1 cellular context compared by ENCODE assay signal in the genomic region with DNA sequence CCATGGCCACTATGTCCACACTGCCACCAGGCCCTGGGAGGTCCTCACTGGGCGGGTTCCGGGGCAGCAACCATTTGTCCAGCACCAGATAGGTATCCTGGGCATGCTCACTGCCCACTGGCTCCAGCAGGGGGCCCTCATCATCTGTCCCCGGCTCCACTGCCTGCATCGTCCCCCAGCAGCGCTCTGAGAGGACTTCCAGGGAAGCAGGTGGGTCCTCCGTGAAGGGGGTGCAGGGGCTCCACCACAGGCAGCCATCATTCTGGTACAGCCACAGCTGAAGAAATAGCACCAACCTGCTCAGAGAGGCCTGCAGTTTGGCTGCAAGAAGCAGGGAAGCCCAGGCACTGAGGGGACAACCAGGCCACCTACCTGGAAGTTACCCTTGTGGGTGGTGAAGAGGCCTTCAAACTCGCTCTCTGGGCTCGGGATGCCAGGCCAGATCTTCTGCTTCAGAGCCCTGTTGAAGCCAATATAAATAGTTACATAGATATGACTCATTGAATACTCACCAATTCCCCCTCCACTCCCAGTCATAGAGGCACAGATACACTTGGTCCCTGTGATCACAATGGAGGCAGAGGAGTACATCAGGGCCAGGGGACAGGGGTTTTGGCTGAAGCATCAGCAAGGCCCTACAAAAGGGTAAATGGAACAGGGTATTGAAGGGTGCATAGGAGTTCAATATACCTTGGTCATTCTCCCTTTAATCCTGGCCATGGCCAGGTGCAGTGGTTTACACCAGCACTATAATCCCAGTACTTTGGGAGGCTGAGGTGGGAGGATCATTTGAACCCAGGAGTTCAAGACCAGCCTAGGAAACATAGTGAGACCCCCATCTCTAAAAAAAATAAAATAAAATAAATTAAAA.
TF ChIP-seq lines count a peak whose summit lies in the region.

No MANE protein-coding gene starts in this region.

TF ChIP-seq in HEK293, 187 proteins besides CTCF, POLR2A, EP300 and RAD21 (continued from another document):
- TF ChIP-seq ZNF24 (tag by site-specific recombination; IDR thresholded peaks at IDR 0.05), result no peak
- TF ChIP-seq ZBTB20 (tag by site-specific recombination; IDR thresholded peaks at IDR 0.05), result no peak; the same call in 1 of the 2 replicates
- TF ChIP-seq GLIS1 (tag by site-specific recombination; IDR thresholded peaks at IDR 0.05), result peak; percentile 52
- TF ChIP-seq ZNF658 (tag by site-specific recombination; IDR thresholded peaks at IDR 0.05), result no peak
- no peak for TF ChIP-seq REPIN1 (tag by site-specific recombination; IDR thresholded peaks at IDR 0.05; ENCODE audit: low read depth)
